Comparison of ENCODE assay signal across 20 cellular contexts in genomic region chr22:22388055-22388454, GRCh38.
DNase-seq lines count a peak whose midpoint lies in the region; ATAC-seq, FAIRE-seq and TF ChIP-seq lines count a peak whose summit lies in the region.
"Had no signal": no experiment of that assay in that cellular context is flagged by ENCODE, and none has a peak within 500 bp of the region (broad histone marks: within the 10 kb centered on the region; RNA-seq: fewer than 3 reads in every experiment).

No MANE protein-coding gene starts in this region.

- H4K20me1 ChIP-seq in K562 (replicated peaks; ENCODE audit: control insufficient read depth, insufficient read depth, low read length): no peaks in the 10 kb centered on the region
- H4K20me1 ChIP-seq: BLaER1 had no signal

- no peaks in the 10 kb centered on the region for H3K79me2 ChIP-seq in K562 (ENCODE audit: control insufficient read depth, insufficient read depth, low read length)

- under 1% methylated on average over 5 of the region's 5 CpGs for WGBS in K562 (ENCODE audit: insufficient coverage, low coverage, missing lambda C conversion rate)

- POLR2A ChIA-PET in K562 (lab: Yijun Ruan, JAX): interaction anchor here (0.7 to 4.2 kb wide), 6 partner anchors 10 to 254 kb away, joined by 3 to 21 read pairs (median 4); no protein-coding TSS in a partner anchor

- no peaks in the 10 kb centered on the region for H3K9me3 ChIP-seq in K562 (replicated peaks; ENCODE audit: control insufficient read depth, insufficient read depth, low read depth, low read length)

- FAIRE-seq in K562 (lab: Jason Lieb, UNC): no peak
- FAIRE-seq: A549 had no signal

- BruUV-seq in K562 (replicated peaks; lab: Mats Ljungman, UMichigan): no TSS peak

- H3K36me3 ChIP-seq in K562 (ENCODE audit: control insufficient read depth, insufficient read depth, low read length): no peaks in the 10 kb centered on the region
- H3K36me3 ChIP-seq: BLaER1 had no signal

- no peak overlapping the region for H3K9ac ChIP-seq in K562 (ENCODE audit: insufficient read depth in 1 of 2, low read depth in 2 of 2, low read length in 2 of 2)
- H3K9ac ChIP-seq: BLaER1 had no signal

- H3K27ac ChIP-seq in K562 (ENCODE audit: extremely low read depth, low read depth, low read length) (no peak overlapping the region), foreskin keratinocyte (no peak overlapping the region)
- H3K27ac ChIP-seq: 22Rv1, A549, BLaER1, HL-60 had no signal

- intact Hi-C loops in K562 (cut with micrococcal nuclease): no loop called here

- H3K27me3 ChIP-seq in K562 (ENCODE audit: control insufficient read depth in 2 of 2, insufficient read depth in 2 of 2, low read length in 2 of 2): peaks cover 31 to 44% of the 10 kb centered on the region in 2 experiments
- peaks cover 22% of the 10 kb centered on the region for H3K27me3 ChIP-seq in foreskin keratinocyte
- H3K27me3 ChIP-seq: BLaER1 had no signal

- H3K4me2 ChIP-seq in K562 (ENCODE audit: insufficient read depth, low read length): no peak overlapping the region
- H3K4me2 ChIP-seq: A549, BLaER1 had no signal

- H3K4me1 ChIP-seq in K562 (replicated peaks in 1 of 2; ENCODE audit: control insufficient read depth in 2 of 2, insufficient read depth in 2 of 2, low read length in 2 of 2) (no peaks in the 10 kb centered on the region), foreskin keratinocyte (no peaks in the 10 kb centered on the region)
- H3K4me1 ChIP-seq: A549, BLaER1 had no signal

- H3K4me1 Mint-ChIP-seq in progenitor cell of endocrine pancreas (ENCODE audit: low read depth): peaks cover 21% of the 10 kb centered on the region
- no peaks in the 10 kb centered on the region for H3K4me1 Mint-ChIP-seq in stimulated activated effector memory CD8-positive, alpha-beta T cell treated with anti-CD3 and anti-CD28 coated beads, Interleukin-12 subunit alpha, Interleukin-12 subunit beta, amount 100 ng/mL, for 72 hours
- H3K4me1 Mint-ChIP-seq: CD14-positive monocyte; CD4-positive, alpha-beta memory T cell had no signal

- TF ChIP-seq RAD21 in K562 (CRISPR knock-in tag; conservative IDR thresholded peaks at IDR 0.05 in 1 of 2, IDR thresholded peaks at IDR 0.05 in 1 of 2): no peak

- no peak for TF ChIP-seq POLR2A in K562 (conservative IDR thresholded peaks at IDR 0.05)

- peak overlapping the region; percentile 49 for H3K27ac Mint-ChIP-seq in progenitor cell of endocrine pancreas
- no peak overlapping the region for H3K27ac Mint-ChIP-seq in stimulated activated effector memory CD8-positive, alpha-beta T cell treated with anti-CD3 and anti-CD28 coated beads, Interleukin-12 subunit alpha, Interleukin-12 subunit beta, amount 100 ng/mL, for 72 hours
- H3K27ac Mint-ChIP-seq: CD14-positive monocyte; CD4-positive, alpha-beta memory T cell; HFFc6 had no signal

- H3K9me1 ChIP-seq in K562 (ENCODE audit: control insufficient read depth, insufficient read depth, low read length): no peaks in the 10 kb centered on the region

- H3K4me3 Mint-ChIP-seq in progenitor cell of endocrine pancreas (ENCODE audit: low read depth): no peak overlapping the region
- no peak overlapping the region for H3K4me3 Mint-ChIP-seq in stimulated activated effector memory CD8-positive, alpha-beta T cell treated with anti-CD3 and anti-CD28 coated beads, Interleukin-12 subunit alpha, Interleukin-12 subunit beta, amount 100 ng/mL, for 72 hours
- H3K4me3 Mint-ChIP-seq: CD14-positive monocyte; CD4-positive, alpha-beta memory T cell; HFFc6 had no signal

- in situ Hi-C loops in K562 (cut with MboI): no loop called here

- TF ChIP-seq CTCF in K562 (IDR thresholded peaks at IDR 0.05 in 2 of 3, conservative IDR thresholded peaks at IDR 0.05 in 1 of 3; ENCODE audit: insufficient read depth in 2 of 3, low read depth in 1 of 3, low read length in 3 of 3) (no peak), progenitor cell of endocrine pancreas (IDR thresholded peaks at IDR 0.05; ENCODE audit: unreplicated experiment) (no peak), foreskin keratinocyte (conservative IDR thresholded peaks at IDR 0.05) (no peak), foreskin fibroblast (IDR thresholded peaks at IDR 0.05; ENCODE audit: low read depth, low read length) (no peak)

- H3K9me3 Mint-ChIP-seq in progenitor cell of endocrine pancreas (ENCODE audit: low read depth): peaks cover 15% of the 10 kb centered on the region
- H3K9me3 Mint-ChIP-seq in stimulated activated effector memory CD8-positive, alpha-beta T cell treated with anti-CD3 and anti-CD28 coated beads, Interleukin-12 subunit alpha, Interleukin-12 subunit beta, amount 100 ng/mL, for 72 hours: no peaks in the 10 kb centered on the region
- H3K9me3 Mint-ChIP-seq: HFFc6 had no signal

- ATAC-seq in K562 (no peak; the same call in 2 of the 3 replicates), foreskin keratinocyte (no peak)
- no peak for ATAC-seq in stimulated activated effector memory CD8-positive, alpha-beta T cell treated with anti-CD3 and anti-CD28 coated beads, Interleukin-12 subunit alpha, Interleukin-12 subunit beta, amount 100 ng/mL, for 72 hours
- ATAC-seq: A549, HCT116 had no signal

- H3K27me3 Mint-ChIP-seq in progenitor cell of endocrine pancreas: peaks cover 30% of the 10 kb centered on the region

- no peak overlapping the region for H3K4me3 ChIP-seq in K562
- no peak overlapping the region for H3K4me3 ChIP-seq in foreskin fibroblast (ENCODE audit: low read depth in 1 of 2, low read length in 2 of 2)
- H3K4me3 ChIP-seq: A549, BLaER1 had no signal

- H2AFZ ChIP-seq in K562 (ENCODE audit: low read depth, low read length): no peak overlapping the region

- TF ChIP-seq EP300 in K562 (IDR thresholded peaks at IDR 0.05; ENCODE audit: low read length): no peak

- DNase-seq in DMS153 treated with DMSO at 0.1 percent for 48 hours (lab: John Stamatoyannopoulos, UW; ENCODE audit: unreplicated experiment) (peak; percentile 4), DMS153 (lab: John Stamatoyannopoulos, UW) (no peak), K562 (ENCODE audit: extremely low read depth in 1 of 4, low spot score in 3 of 4) (no peak), progenitor cell of endocrine pancreas (ENCODE audit: low spot score, unreplicated experiment) (no peak), foreskin keratinocyte (no peak), foreskin fibroblast (no peak)
- DNase-seq in stimulated activated effector memory CD8-positive, alpha-beta T cell treated with anti-CD3 and anti-CD28 coated beads, Interleukin-12 subunit alpha, Interleukin-12 subunit beta, amount 100 ng/mL, for 72 hours (ENCODE audit: low spot score in 2 of 2): no peak
- DNase-seq: CD4-positive, alpha-beta memory T cell; GF-D8; GOT3; H7; HFFc6; IMR-90; KBM-7 had no signal

- H3K36me3 Mint-ChIP-seq in progenitor cell of endocrine pancreas (ENCODE audit: insufficient read depth): peaks cover 5% of the 10 kb centered on the region
- H3K36me3 Mint-ChIP-seq in stimulated activated effector memory CD8-positive, alpha-beta T cell treated with anti-CD3 and anti-CD28 coated beads, Interleukin-12 subunit alpha, Interleukin-12 subunit beta, amount 100 ng/mL, for 72 hours: no peaks in the 10 kb centered on the region
- H3K36me3 Mint-ChIP-seq: CD14-positive monocyte; CD4-positive, alpha-beta memory T cell had no signal

- CTCF ChIA-PET in K562 (lab: Yijun Ruan, JAX; ENCODE audit: low intra/inter-chr PET ratio): no interaction called here

TF ChIP-seq in K562, 482 proteins besides CTCF, POLR2A, EP300 and RAD21:
- TF ChIP-seq TGIF2 (CRISPR knock-in tag; IDR thresholded peaks at IDR 0.05) (0 out of 2 replicates have a peak, but pooled peaks have one; percentile 20), TCF15 (CRISPR knock-in tag; IDR thresholded peaks at IDR 0.05) (no peak), PCBP1 (IDR thresholded peaks at IDR 0.05; ENCODE audit: low read depth, low read length, poor library complexity, severe bottlenecking) (no peak), PPARD (CRISPR knock-in tag; IDR thresholded peaks at IDR 0.05) (peak; percentile 37; the same call in 1 of the 2 replicates), BDP1 (IDR thresholded peaks at IDR 0.05; ENCODE audit: insufficient read depth, insufficient read length) (no peak), CBFA2T2 (conservative IDR thresholded peaks at IDR 0.05) (0 out of 2 replicates have a peak, but pooled peaks have one; percentile 1)
